11 cellular contexts compared by ENCODE assay signal in the genomic region with DNA sequence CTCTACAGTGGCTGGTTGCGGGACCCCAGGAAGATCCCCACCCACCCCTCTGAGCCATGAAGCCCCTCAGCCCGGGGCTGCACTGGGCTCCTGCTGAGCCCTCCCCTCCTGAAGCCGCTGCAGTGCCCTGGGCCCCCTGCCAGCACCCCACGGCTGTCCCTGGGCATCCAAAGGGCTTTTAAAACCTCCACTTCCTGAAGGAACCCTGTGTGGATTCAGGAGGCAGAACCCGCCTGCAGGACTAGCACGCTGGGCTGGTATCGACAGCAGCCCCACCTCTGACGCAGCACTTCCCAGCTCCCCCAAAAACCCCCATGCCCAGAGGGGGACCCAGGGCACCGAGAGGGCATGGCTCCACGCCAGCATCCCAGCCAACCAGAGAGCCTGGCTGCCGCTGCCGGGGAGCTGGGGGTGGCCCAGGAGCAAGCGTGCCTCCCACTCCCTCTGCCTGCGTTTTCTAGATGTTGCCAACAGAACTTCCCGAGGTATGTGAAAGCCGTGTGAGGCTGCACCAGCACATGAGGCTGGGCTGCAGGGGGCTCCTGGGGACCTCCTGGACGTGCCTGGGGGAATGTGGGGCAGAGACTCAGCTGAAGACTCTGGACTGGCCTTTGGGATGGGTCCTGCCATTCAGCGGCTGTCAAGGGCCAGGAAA. TPM values are rescaled to one million over a fixed set of nuclear protein-coding genes. Genes with fewer than 3 reads are reported as not detected.
DNase-seq lines count a peak whose midpoint lies in the region; ATAC-seq and TF ChIP-seq lines count a peak whose summit lies in the region.
"Had no signal": no experiment of that assay in that cellular context is flagged by ENCODE, and none has a peak within 500 bp of the region (broad histone marks: within the 10 kb centered on the region; RNA-seq: fewer than 3 reads in every experiment).

No MANE protein-coding gene starts in this region.

- H3K27ac ChIP-seq in H9 (ENCODE audit: insufficient read length, low read depth, low read length) (no peak overlapping the region), body of pancreas (peak overlapping the region in 3 of 4 donors; percentile 65 to 90 (median 65)), GM23248 (no peak overlapping the region)

- no peak overlapping the region for H3K4ac ChIP-seq in H9 (ENCODE audit: low read depth, low read length)

- H3T11ph ChIP-seq in H9 (ENCODE audit: low read length): no peak overlapping the region

- H3K56ac ChIP-seq in H9 (ENCODE audit: insufficient read length, low read depth, low read length): no peak overlapping the region

- H3K4me1 Mint-ChIP-seq in H9: no peaks in the 10 kb centered on the region
- H3K4me1 Mint-ChIP-seq: activated naive CD8-positive, alpha-beta T cell treated with anti-CD3 and anti-CD28 coated beads, Interleukin-2, amount 10 ng/mL, durations not matched to agents 7 days and 5 days had no signal

- H3K4me3 Mint-ChIP-seq in H9: no peak overlapping the region
- H3K4me3 Mint-ChIP-seq: activated naive CD8-positive, alpha-beta T cell treated with anti-CD3 and anti-CD28 coated beads, Interleukin-2, amount 10 ng/mL, durations not matched to agents 7 days and 5 days; T-helper 1 cell treated with Interleukin-12 subunit alpha and Interleukin-12 subunit beta and Interleukin-4 antibody, amounts not matched to agents 30 μg/mL and 1 μg/mL, for 36 hours had no signal

- intact Hi-C loops in body of pancreas (cut with DNase I): no loop called here

- DNase-seq in H9 (peak; percentile 33), body of pancreas (peak; percentile 42 to 63 (median 44)), iPS-NIHi11 (ENCODE audit: low spot score) (peak; percentile 9), erythroblast (lab: John Stamatoyannopoulos, UW) (no peak), medulla oblongata (ENCODE audit: extremely low spot score) (no peak), GM23248 (no peak)
- peak; percentile 16 for DNase-seq in stimulated activated CD8-positive, alpha-beta memory T cell treated with anti-CD3 and anti-CD28 coated beads, Interleukin-4, amount 100 ng/mL, for 48 hours
- DNase-seq: activated naive CD8-positive, alpha-beta T cell treated with anti-CD3 and anti-CD28 coated beads, Interleukin-2, amount 10 ng/mL, durations not matched to agents 7 days and 5 days; NCI-H2171 had no signal

- no peak overlapping the region for H2BK120ac ChIP-seq in H9 (ENCODE audit: low read depth, low read length, poor library complexity, severe bottlenecking)

- H3K9me3 ChIP-seq in H9 (ENCODE audit: control insufficient read depth, low read depth, low read length): no peaks in the 10 kb centered on the region
- H3K9me3 ChIP-seq in body of pancreas: no peaks in the 10 kb centered on the region
- no peaks in the 10 kb centered on the region for H3K9me3 ChIP-seq in GM23248 (ENCODE audit: low read depth)

- no peak overlapping the region for H3K4me3 ChIP-seq in body of pancreas
- H3K4me3 ChIP-seq in GM23248: no peak overlapping the region

- peaks cover 4% of the 10 kb centered on the region for H3K23me2 ChIP-seq in H9 (ENCODE audit: insufficient read length, low read depth, low read length, poor library complexity, severe bottlenecking)

- H4K91ac ChIP-seq in H9 (ENCODE audit: insufficient read length, low read depth, low read length): no peak overlapping the region

- in situ Hi-C loops in GM23248 (cut with MboI): no loop called here

- WGBS in H9 (ENCODE audit: extremely low coverage, insufficient read length, low lambda C conversion rate): no CpG with 5 or more reads among the region's 18 CpGs
- WGBS in body of pancreas, 2 donors: 58 to 70% methylated on average over 4 to 18 of the region's 18 CpGs
- WGBS in GM23248 (ENCODE audit: low coverage in 1 of 2, low lambda C conversion rate in 2 of 2, missing lambda C conversion rate in 2 of 2), 2 experiments: 72 to 73% methylated on average over 18 of the region's 18 CpGs

- no peak overlapping the region for H3K18ac ChIP-seq in H9 (ENCODE audit: insufficient read length, low read depth, low read length)

- H3K36me3 ChIP-seq in body of pancreas (replicated peaks in 1 of 2; ENCODE audit: insufficient read depth in 1 of 2, low read depth in 2 of 2) (peaks cover 0 to 24% of the 10 kb centered on the region in 2 donors), GM23248 (ENCODE audit: low read depth) (peaks cover 4% of the 10 kb centered on the region; the same call in 1 of the 2 replicates)

- no peak overlapping the region for H4K5ac ChIP-seq in H9 (ENCODE audit: insufficient read length, low read depth, low read length)

- H4K20me1 ChIP-seq in H9 (ENCODE audit: control insufficient read depth, insufficient read depth, insufficient read length): peaks cover 2% of the 10 kb centered on the region
- no peaks in the 10 kb centered on the region; the same call in 1 of the 2 replicates for H4K20me1 ChIP-seq in GM23248 (ENCODE audit: insufficient read depth)

- H3K14ac ChIP-seq in H9 (ENCODE audit: insufficient read depth, low read length): no peak overlapping the region

- no peak overlapping the region for H2AFZ ChIP-seq in H9 (ENCODE audit: low read length)
- H2AFZ ChIP-seq in GM23248: no peak overlapping the region

- H3F3A ChIP-seq in GM23248 (ENCODE audit: insufficient read depth): no peaks in the 10 kb centered on the region

- no peak overlapping the region for H2BK12ac ChIP-seq in H9 (ENCODE audit: insufficient read length, low read depth, low read length)

- H3K23ac ChIP-seq in H9 (ENCODE audit: insufficient read length, low read depth, low read length): no peak overlapping the region

- H2BK15ac ChIP-seq in H9 (ENCODE audit: low read depth, low read length): no peak overlapping the region

- H3K36me3 Mint-ChIP-seq in H9 (ENCODE audit: insufficient read depth in 1 of 3, low read depth in 3 of 3): peaks cover 5 to 18% (median 12%) of the 10 kb centered on the region in 3 experiments; a peak in 4 of 7 replicates
- H3K36me3 Mint-ChIP-seq: activated naive CD8-positive, alpha-beta T cell treated with anti-CD3 and anti-CD28 coated beads, Interleukin-2, amount 10 ng/mL, durations not matched to agents 7 days and 5 days had no signal

- no peaks in the 10 kb centered on the region for H3K4me1 ChIP-seq in H9 (ENCODE audit: insufficient read depth, low read length)
- H3K4me1 ChIP-seq in body of pancreas: peaks cover 58% of the 10 kb centered on the region
- 0 out of 2 replicates have a peak, but pooled peaks cover 8% of the 10 kb centered on the region for H3K4me1 ChIP-seq in GM23248 (ENCODE audit: insufficient read depth)

- H2BK5ac ChIP-seq in H9 (ENCODE audit: insufficient read length, low read length): no peak overlapping the region

- H3K9ac ChIP-seq in H9 (ENCODE audit: extremely low read depth, insufficient read length, low read length): no peak overlapping the region
- H3K9ac ChIP-seq in GM23248: no peak overlapping the region

- H3K27ac Mint-ChIP-seq in H9: no peak overlapping the region; a peak in 1 of 7 replicates
- H3K27ac Mint-ChIP-seq: activated naive CD8-positive, alpha-beta T cell treated with anti-CD3 and anti-CD28 coated beads, Interleukin-2, amount 10 ng/mL, durations not matched to agents 7 days and 5 days; T-helper 1 cell treated with Interleukin-12 subunit alpha and Interleukin-12 subunit beta and Interleukin-4 antibody, amounts not matched to agents 30 μg/mL and 1 μg/mL, for 36 hours had no signal

- H3K9me3 Mint-ChIP-seq in H9: no peaks in the 10 kb centered on the region
- H3K9me3 Mint-ChIP-seq: activated naive CD8-positive, alpha-beta T cell treated with anti-CD3 and anti-CD28 coated beads, Interleukin-2, amount 10 ng/mL, durations not matched to agents 7 days and 5 days; T-helper 1 cell treated with Interleukin-12 subunit alpha and Interleukin-12 subunit beta and Interleukin-4 antibody, amounts not matched to agents 30 μg/mL and 1 μg/mL, for 36 hours had no signal

- H2AK5ac ChIP-seq in H9 (ENCODE audit: insufficient read length, low read length): no peak overlapping the region

- peak; percentile 51 for ATAC-seq in body of pancreas
- ATAC-seq in HG03097 (IDR thresholded peaks at IDR 0.05; ENCODE audit: low FRiP score, unreplicated experiment): no peak

- H3K27me3 ChIP-seq in H9 (ENCODE audit: insufficient read depth, low read length) (no peaks in the 10 kb centered on the region), body of pancreas (no peaks in the 10 kb centered on the region), GM23248 (replicated peaks; ENCODE audit: insufficient read depth) (no peaks in the 10 kb centered on the region)

- H3K79me1 ChIP-seq in H9 (ENCODE audit: insufficient read depth, low read depth, low read length, poor library complexity, severe bottlenecking): no peaks in the 10 kb centered on the region

- no peak overlapping the region for H3K4me2 ChIP-seq in H9 (ENCODE audit: insufficient read depth, insufficient read length, low read length)
- H3K4me2 ChIP-seq in GM23248 (ENCODE audit: unreplicated experiment): no peak overlapping the region

- H2BK20ac ChIP-seq in H9 (ENCODE audit: low read depth, low read length, poor library complexity, severe bottlenecking): no peak overlapping the region

- TF ChIP-seq POLR2A in body of pancreas (IDR thresholded peaks at IDR 0.05) (peak in 1 of 3 donors; percentile 43), erythroblast (IDR thresholded peaks at IDR 0.05; ENCODE audit: low read length) (no peak)

- H3K27me3 Mint-ChIP-seq in H9 (ENCODE audit: low read depth): no peaks in the 10 kb centered on the region
- H3K27me3 Mint-ChIP-seq: activated naive CD8-positive, alpha-beta T cell treated with anti-CD3 and anti-CD28 coated beads, Interleukin-2, amount 10 ng/mL, durations not matched to agents 7 days and 5 days had no signal

- no peaks in the 10 kb centered on the region for H3K79me2 ChIP-seq in H9 (ENCODE audit: insufficient read depth, low read length)
- peaks cover 72% of the 10 kb centered on the region for H3K79me2 ChIP-seq in GM23248 (ENCODE audit: insufficient read depth)

- TF ChIP-seq CTCF in H9 (conservative IDR thresholded peaks at IDR 0.05) (no peak), body of pancreas (IDR thresholded peaks at IDR 0.05) (no peak)

- H4K8ac ChIP-seq in H9 (replicated peaks; ENCODE audit: insufficient read length, low read depth, low read length): no peak overlapping the region

- H3K9me2 ChIP-seq in GM23248 (ENCODE audit: insufficient read depth): no peaks in the 10 kb centered on the region

RNA-seq across cellular contexts. Expression of a gene that starts 6.3 kb away (rescaled TPM):
- total RNA-seq in H9 (2021) (24.1 and 25.4 TPM in 2 replicates), body of pancreas (10 to 100 TPM; 40.7 to 45.5 TPM)
- total RNA-seq in GM23248 (2014; rRNA removed; shearing (Covaris generic)): 70.1 and 70.5 TPM in 2 replicates
- polyA plus RNA-seq in GM23248 (2016; fragmentation: Nextera tagmentation; extraction: Ambion mirVana): 30.9 and 50.6 TPM in 2 replicates

RNA-seq across cellular contexts. Expression of a gene that starts 13.7 kb away (rescaled TPM):
- 18.0 and 19.1 TPM in 2 replicates for total RNA-seq in H9 (2021)
- 10 to 100 TPM in 1 of 2 donors, 1 to 10 TPM in 1; 7.3 to 11.9 TPM for total RNA-seq in body of pancreas
- 10.2 and 14.9 TPM in 2 replicates for total RNA-seq in GM23248 (2014; rRNA removed; shearing (Covaris generic))
- polyA plus RNA-seq in GM23248 (2016; fragmentation: Nextera tagmentation; extraction: Ambion mirVana): 11.6 and 13.8 TPM in 2 replicates

RNA-seq across cellular contexts. Expression of a gene that starts 13.7 kb away (rescaled TPM):
- total RNA-seq in H9 (2021) (0.74 and 1.5 TPM in 2 replicates), body of pancreas (1 to 10 TPM; 4.9 to 5.9 TPM)
- total RNA-seq in GM23248 (2014; rRNA removed; shearing (Covaris generic)): 1.8 and 3.9 TPM in 2 replicates
- polyA plus RNA-seq in GM23248 (2016; fragmentation: Nextera tagmentation; extraction: Ambion mirVana): 0.91 and 1.6 TPM in 2 replicates

Comparison
In these comparisons a context has a peak if more than half of its experiments do, and no peak if none do; other contexts are left out.
1. DNase-seq: peak in H9 (single experiment), body of pancreas (4 of 4), iPS-NIHi11 (single experiment) and stimulated activated CD8-positive, alpha-beta memory T cell treated with anti-CD3 and anti-CD28 coated beads, Interleukin-4, amount 100 ng/mL, for 48 hours (single experiment); none in erythroblast (0 of 2), medulla oblongata (single experiment) and GM23248 (single experiment).
2. H3K27ac ChIP-seq: peak in body of pancreas (3 of 4); none in H9 (single experiment) and GM23248 (single experiment).